ENCODE assay signal across 1 cellular context in the genomic region with DNA sequence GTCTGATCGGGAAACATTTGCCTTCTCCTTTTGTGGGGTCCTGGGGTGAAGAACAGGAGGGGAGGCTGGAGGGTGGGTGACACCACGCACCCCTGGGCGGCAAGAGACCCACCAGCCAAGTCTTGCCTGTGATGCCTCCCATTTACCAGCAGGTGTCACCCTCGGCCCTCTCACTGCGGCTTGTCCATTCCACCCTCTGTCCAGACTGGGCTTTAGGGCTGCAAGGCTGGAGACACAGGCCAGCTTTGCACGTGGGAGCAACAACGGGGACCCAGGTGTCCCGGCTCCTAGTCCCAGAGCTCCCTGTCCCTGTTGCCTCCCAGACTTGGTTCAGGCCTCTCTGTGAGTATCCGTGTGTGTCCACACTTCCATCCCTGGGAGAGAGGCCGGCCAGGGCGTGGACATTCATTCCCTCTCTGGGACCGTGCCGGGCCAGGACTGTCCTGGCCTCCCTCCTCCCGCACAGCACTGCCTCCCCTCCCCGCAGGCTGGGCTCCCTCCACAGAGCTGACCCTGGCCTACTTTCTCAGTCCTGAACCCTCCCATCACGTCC.
TF ChIP-seq lines count a peak whose summit lies in the region.

No MANE protein-coding gene starts in this region.

TF ChIP-seq in HepG2, 621 proteins besides CTCF, POLR2A, EP300 and RAD21 (continued from another document and continues in another):
- TF ChIP-seq, protein P1, sequence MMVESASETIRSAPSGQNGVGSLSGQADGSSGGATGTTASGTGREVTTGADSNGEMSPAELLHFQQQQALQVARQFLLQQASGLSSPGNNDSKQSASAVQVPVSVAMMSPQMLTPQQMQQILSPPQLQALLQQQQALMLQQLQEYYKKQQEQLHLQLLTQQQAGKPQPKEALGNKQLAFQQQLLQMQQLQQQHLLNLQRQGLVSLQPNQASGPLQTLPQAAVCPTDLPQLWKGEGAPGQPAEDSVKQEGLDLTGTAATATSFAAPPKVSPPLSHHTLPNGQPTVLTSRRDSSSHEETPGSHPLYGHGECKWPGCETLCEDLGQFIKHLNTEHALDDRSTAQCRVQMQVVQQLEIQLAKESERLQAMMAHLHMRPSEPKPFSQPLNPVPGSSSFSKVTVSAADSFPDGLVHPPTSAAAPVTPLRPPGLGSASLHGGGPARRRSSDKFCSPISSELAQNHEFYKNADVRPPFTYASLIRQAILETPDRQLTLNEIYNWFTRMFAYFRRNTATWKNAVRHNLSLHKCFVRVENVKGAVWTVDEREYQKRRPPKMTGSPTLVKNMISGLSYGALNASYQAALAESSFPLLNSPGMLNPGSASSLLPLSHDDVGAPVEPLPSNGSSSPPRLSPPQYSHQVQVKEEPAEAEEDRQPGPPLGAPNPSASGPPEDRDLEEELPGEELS (CRISPR knock-in tag; IDR thresholded peaks at IDR 0.05): no peak
- TF ChIP-seq MAZ (IDR thresholded peaks at IDR 0.05; ENCODE audit: borderline replicate concordance, low read depth, low read length) (no peak), MAZ (CRISPR knock-in tag; IDR thresholded peaks at IDR 0.05; ENCODE audit: low read depth) (no peak), SOX13 (IDR thresholded peaks at IDR 0.05) (no peak), SOX13 (CRISPR knock-in tag; conservative IDR thresholded peaks at IDR 0.05 in 1 of 2, IDR thresholded peaks at IDR 0.05 in 1 of 2) (no peak), ZNF431 (CRISPR knock-in tag; IDR thresholded peaks at IDR 0.05; ENCODE audit: borderline replicate concordance, low read depth) (no peak), MEIS1 (CRISPR knock-in tag; IDR thresholded peaks at IDR 0.05; ENCODE audit: borderline replicate concordance) (no peak; the same call in 1 of the 2 replicates), ERF (CRISPR knock-in tag; IDR thresholded peaks at IDR 0.05) (0 out of 2 replicates have a peak, but pooled peaks have one; percentile 43), MEF2D (CRISPR knock-in tag; IDR thresholded peaks at IDR 0.05) (no peak), KMT2A (CRISPR knock-in tag; IDR thresholded peaks at IDR 0.05) (no peak), BRCA1 (CRISPR knock-in tag; IDR thresholded peaks at IDR 0.05) (no peak), KDM1A (CRISPR knock-in tag; IDR thresholded peaks at IDR 0.05) (no peak), ZNF253 (CRISPR knock-in tag; IDR thresholded peaks at IDR 0.05; ENCODE audit: borderline replicate concordance) (no peak), NONO (IDR thresholded peaks at IDR 0.05) (no peak), NONO (CRISPR knock-in tag; conservative IDR thresholded peaks at IDR 0.05) (0 out of 2 replicates have a peak, but pooled peaks have one; percentile 54), ATM (IDR thresholded peaks at IDR 0.05; ENCODE audit: borderline replicate concordance) (no peak), SRY (CRISPR knock-in tag; IDR thresholded peaks at IDR 0.05) (no peak), ZNF724P (CRISPR knock-in tag; IDR thresholded peaks at IDR 0.05; ENCODE audit: borderline replicate concordance) (no peak), SCMH1 (CRISPR knock-in tag; IDR thresholded peaks at IDR 0.05; ENCODE audit: borderline replicate concordance) (no peak), AGO2 (optimal IDR thresholded peaks at IDR 0.05; ENCODE audit: low read depth, low read length) (no peak), NFE2 (CRISPR knock-in tag; IDR thresholded peaks at IDR 0.05) (no peak), SKI (IDR thresholded peaks at IDR 0.05; ENCODE audit: partially characterized antibody) (no peak), NCOR1 (IDR thresholded peaks at IDR 0.05; ENCODE audit: borderline replicate concordance, low read length) (no peak), POGZ (CRISPR knock-in tag; IDR thresholded peaks at IDR 0.05) (no peak), ZNF883 (CRISPR knock-in tag; IDR thresholded peaks at IDR 0.05; ENCODE audit: not compliant biosample characterization) (peak; percentile 36)
- TF ChIP-seq, protein P2, sequence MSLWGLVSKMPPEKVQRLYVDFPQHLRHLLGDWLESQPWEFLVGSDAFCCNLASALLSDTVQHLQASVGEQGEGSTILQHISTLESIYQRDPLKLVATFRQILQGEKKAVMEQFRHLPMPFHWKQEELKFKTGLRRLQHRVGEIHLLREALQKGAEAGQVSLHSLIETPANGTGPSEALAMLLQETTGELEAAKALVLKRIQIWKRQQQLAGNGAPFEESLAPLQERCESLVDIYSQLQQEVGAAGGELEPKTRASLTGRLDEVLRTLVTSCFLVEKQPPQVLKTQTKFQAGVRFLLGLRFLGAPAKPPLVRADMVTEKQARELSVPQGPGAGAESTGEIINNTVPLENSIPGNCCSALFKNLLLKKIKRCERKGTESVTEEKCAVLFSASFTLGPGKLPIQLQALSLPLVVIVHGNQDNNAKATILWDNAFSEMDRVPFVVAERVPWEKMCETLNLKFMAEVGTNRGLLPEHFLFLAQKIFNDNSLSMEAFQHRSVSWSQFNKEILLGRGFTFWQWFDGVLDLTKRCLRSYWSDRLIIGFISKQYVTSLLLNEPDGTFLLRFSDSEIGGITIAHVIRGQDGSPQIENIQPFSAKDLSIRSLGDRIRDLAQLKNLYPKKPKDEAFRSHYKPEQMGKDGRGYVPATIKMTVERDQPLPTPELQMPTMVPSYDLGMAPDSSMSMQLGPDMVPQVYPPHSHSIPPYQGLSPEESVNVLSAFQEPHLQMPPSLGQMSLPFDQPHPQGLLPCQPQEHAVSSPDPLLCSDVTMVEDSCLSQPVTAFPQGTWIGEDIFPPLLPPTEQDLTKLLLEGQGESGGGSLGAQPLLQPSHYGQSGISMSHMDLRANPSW (CRISPR knock-in tag; IDR thresholded peaks at IDR 0.05; ENCODE audit: borderline replicate concordance): no peak
- TF ChIP-seq, protein P3, sequence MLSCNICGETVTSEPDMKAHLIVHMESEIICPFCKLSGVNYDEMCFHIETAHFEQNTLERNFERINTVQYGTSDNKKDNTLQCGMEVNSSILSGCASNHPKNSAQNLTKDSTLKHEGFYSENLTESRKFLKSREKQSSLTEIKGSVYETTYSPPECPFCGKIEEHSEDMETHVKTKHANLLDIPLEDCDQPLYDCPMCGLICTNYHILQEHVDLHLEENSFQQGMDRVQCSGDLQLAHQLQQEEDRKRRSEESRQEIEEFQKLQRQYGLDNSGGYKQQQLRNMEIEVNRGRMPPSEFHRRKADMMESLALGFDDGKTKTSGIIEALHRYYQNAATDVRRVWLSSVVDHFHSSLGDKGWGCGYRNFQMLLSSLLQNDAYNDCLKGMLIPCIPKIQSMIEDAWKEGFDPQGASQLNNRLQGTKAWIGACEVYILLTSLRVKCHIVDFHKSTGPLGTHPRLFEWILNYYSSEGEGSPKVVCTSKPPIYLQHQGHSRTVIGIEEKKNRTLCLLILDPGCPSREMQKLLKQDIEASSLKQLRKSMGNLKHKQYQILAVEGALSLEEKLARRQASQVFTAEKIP (CRISPR knock-in tag; IDR thresholded peaks at IDR 0.05; ENCODE audit: borderline replicate concordance): no peak
- TF ChIP-seq, protein P4, sequence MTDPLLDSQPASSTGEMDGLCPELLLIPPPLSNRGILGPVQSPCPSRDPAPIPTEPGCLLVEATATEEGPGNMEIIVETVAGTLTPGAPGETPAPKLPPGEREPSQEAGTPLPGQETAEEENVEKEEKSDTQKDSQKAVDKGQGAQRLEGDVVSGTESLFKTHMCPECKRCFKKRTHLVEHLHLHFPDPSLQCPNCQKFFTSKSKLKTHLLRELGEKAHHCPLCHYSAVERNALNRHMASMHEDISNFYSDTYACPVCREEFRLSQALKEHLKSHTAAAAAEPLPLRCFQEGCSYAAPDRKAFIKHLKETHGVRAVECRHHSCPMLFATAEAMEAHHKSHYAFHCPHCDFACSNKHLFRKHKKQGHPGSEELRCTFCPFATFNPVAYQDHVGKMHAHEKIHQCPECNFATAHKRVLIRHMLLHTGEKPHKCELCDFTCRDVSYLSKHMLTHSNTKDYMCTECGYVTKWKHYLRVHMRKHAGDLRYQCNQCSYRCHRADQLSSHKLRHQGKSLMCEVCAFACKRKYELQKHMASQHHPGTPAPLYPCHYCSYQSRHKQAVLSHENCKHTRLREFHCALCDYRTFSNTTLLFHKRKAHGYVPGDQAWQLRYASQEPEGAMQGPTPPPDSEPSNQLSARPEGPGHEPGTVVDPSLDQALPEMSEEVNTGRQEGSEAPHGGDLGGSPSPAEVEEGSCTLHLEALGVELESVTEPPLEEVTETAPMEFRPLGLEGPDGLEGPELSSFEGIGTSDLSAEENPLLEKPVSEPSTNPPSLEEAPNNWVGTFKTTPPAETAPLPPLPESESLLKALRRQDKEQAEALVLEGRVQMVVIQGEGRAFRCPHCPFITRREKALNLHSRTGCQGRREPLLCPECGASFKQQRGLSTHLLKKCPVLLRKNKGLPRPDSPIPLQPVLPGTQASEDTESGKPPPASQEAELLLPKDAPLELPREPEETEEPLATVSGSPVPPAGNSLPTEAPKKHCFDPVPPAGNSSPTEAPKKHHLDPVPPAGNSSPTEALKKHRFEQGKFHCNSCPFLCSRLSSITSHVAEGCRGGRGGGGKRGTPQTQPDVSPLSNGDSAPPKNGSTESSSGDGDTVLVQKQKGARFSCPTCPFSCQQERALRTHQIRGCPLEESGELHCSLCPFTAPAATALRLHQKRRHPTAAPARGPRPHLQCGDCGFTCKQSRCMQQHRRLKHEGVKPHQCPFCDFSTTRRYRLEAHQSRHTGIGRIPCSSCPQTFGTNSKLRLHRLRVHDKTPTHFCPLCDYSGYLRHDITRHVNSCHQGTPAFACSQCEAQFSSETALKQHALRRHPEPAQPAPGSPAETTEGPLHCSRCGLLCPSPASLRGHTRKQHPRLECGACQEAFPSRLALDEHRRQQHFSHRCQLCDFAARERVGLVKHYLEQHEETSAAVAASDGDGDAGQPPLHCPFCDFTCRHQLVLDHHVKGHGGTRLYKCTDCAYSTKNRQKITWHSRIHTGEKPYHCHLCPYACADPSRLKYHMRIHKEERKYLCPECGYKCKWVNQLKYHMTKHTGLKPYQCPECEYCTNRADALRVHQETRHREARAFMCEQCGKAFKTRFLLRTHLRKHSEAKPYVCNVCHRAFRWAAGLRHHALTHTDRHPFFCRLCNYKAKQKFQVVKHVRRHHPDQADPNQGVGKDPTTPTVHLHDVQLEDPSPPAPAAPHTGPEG (CRISPR knock-in tag; IDR thresholded peaks at IDR 0.05): 0 out of 2 replicates have a peak, but pooled peaks have one; percentile 48
- TF ChIP-seq, protein P5, sequence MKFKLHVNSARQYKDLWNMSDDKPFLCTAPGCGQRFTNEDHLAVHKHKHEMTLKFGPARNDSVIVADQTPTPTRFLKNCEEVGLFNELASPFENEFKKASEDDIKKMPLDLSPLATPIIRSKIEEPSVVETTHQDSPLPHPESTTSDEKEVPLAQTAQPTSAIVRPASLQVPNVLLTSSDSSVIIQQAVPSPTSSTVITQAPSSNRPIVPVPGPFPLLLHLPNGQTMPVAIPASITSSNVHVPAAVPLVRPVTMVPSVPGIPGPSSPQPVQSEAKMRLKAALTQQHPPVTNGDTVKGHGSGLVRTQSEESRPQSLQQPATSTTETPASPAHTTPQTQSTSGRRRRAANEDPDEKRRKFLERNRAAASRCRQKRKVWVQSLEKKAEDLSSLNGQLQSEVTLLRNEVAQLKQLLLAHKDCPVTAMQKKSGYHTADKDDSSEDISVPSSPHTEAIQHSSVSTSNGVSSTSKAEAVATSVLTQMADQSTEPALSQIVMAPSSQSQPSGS (CRISPR knock-in tag; IDR thresholded peaks at IDR 0.05): no peak
- TF ChIP-seq, protein P6, sequence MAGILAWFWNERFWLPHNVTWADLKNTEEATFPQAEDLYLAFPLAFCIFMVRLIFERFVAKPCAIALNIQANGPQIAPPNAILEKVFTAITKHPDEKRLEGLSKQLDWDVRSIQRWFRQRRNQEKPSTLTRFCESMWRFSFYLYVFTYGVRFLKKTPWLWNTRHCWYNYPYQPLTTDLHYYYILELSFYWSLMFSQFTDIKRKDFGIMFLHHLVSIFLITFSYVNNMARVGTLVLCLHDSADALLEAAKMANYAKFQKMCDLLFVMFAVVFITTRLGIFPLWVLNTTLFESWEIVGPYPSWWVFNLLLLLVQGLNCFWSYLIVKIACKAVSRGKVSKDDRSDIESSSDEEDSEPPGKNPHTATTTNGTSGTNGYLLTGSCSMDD (CRISPR knock-in tag; IDR thresholded peaks at IDR 0.05): no peak
- TF ChIP-seq, protein P7, sequence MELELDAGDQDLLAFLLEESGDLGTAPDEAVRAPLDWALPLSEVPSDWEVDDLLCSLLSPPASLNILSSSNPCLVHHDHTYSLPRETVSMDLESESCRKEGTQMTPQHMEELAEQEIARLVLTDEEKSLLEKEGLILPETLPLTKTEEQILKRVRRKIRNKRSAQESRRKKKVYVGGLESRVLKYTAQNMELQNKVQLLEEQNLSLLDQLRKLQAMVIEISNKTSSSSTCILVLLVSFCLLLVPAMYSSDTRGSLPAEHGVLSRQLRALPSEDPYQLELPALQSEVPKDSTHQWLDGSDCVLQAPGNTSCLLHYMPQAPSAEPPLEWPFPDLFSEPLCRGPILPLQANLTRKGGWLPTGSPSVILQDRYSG (CRISPR knock-in tag; IDR thresholded peaks at IDR 0.05): no peak
- TF ChIP-seq, protein P8, sequence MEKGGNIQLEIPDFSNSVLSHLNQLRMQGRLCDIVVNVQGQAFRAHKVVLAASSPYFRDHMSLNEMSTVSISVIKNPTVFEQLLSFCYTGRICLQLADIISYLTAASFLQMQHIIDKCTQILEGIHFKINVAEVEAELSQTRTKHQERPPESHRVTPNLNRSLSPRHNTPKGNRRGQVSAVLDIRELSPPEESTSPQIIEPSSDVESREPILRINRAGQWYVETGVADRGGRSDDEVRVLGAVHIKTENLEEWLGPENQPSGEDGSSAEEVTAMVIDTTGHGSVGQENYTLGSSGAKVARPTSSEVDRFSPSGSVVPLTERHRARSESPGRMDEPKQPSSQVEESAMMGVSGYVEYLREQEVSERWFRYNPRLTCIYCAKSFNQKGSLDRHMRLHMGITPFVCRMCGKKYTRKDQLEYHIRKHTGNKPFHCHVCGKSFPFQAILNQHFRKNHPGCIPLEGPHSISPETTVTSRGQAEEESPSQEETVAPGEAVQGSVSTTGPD (CRISPR knock-in tag; IDR thresholded peaks at IDR 0.05): no peak
- TF ChIP-seq, protein P9, sequence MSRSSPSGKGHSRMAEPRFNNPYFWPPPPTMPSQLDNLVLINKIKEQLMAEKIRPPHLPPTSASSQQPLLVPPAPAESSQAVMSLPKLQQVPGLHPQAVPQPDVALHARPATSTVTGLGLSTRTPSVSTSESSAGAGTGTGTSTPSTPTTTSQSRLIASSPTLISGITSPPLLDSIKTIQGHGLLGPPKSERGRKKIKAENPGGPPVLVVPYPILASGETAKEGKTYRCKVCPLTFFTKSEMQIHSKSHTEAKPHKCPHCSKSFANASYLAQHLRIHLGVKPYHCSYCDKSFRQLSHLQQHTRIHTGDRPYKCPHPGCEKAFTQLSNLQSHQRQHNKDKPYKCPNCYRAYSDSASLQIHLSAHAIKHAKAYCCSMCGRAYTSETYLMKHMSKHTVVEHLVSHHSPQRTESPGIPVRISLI (CRISPR knock-in tag; IDR thresholded peaks at IDR 0.05; ENCODE audit: borderline replicate concordance): peak; percentile 45; the same call in 1 of the 2 replicates
- TF ChIP-seq, protein P10, sequence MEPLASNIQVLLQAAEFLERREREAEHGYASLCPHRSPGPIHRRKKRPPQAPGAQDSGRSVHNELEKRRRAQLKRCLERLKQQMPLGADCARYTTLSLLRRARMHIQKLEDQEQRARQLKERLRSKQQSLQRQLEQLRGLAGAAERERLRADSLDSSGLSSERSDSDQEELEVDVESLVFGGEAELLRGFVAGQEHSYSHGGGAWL (CRISPR knock-in tag; IDR thresholded peaks at IDR 0.05): 0 out of 2 replicates have a peak, but pooled peaks have one; percentile 28
